Comparison of ENCODE assay signal across 22 cellular contexts in the genomic region with DNA sequence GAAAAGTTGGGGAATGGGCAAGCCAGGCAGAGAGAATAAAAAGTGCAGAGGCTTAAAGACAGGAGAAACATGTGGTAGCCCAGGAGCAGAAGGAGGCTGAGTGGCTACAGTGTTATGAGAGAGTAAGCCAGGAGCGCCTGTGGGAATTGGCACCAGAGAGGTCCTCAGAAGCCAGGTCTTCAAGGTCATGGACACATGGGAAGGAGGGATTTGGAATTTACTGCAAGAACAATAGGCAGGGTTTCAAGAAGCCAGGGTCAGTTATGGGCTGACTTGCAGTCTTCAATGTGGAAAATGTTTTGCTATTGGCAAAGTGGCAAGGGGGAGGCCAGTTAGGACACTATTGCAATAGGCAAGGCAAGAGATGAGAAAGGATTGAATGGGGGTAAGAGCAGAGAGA. TPM values are rescaled to one million over a fixed set of nuclear protein-coding genes. Genes with fewer than 3 reads are reported as not detected.
DNase-seq lines count a peak whose midpoint lies in the region; ATAC-seq, FAIRE-seq and TF ChIP-seq lines count a peak whose summit lies in the region.
"Had no signal": no experiment of that assay in that cellular context is flagged by ENCODE, and none has a peak within 500 bp of the region (broad histone marks: within the 10 kb centered on the region; RNA-seq: fewer than 3 reads in every experiment).

No MANE protein-coding gene starts in this region.

- no peak for DNase-seq in natural killer cell
- DNase-seq in natural killer cell treated with Interleukin-12 subunit alpha and Interleukin-12 subunit beta and Interleukin-15 and Interleukin-18, amount 100 ng/mL, for 72 hours (ENCODE audit: low spot score): no peak
- peak; percentile 38 for DNase-seq in cerebellum (ENCODE audit: low spot score)
- peak in 2 of 6 donors; percentile 18 to 39 for DNase-seq in pancreas
- no peak for DNase-seq in T1000 (lab: John Stamatoyannopoulos, UW)
- DNase-seq in RWPE1 (ENCODE audit: low spot score): no peak
- no peak for DNase-seq in HK-2 (ENCODE audit: unreplicated experiment)
- DNase-seq: brain microvascular endothelial cell; DMS79 treated with DMSO at 0.1 percent for 48 hours; endodermal cell; glutamatergic neuron; mesendoderm; MM.1S; naive B cell; NCI-H146; NCI-H2171; stimulated activated CD8-positive, alpha-beta memory T cell treated with anti-CD3 and anti-CD28 coated beads, Interleukin-4, amount 100 ng/mL, for 48 hours; substantia nigra had no signal

- H3K4me1 ChIP-seq in pancreas: peaks cover 15 to 21% (median 16%) of the 10 kb centered on the region in 3 donors
- H3K4me1 ChIP-seq: parathyroid adenoma had no signal

- H3K4me1 Mint-ChIP-seq in natural killer cell: peaks cover 5 to 11% of the 10 kb centered on the region in 2 donors
- peaks cover 0 to 8% of the 10 kb centered on the region in 2 donors for H3K4me1 Mint-ChIP-seq in natural killer cell treated with Interleukin-12 subunit alpha and Interleukin-12 subunit beta and Interleukin-15 and Interleukin-18, amount 100 ng/mL, for 72 hours (ENCODE audit: low read depth in 2 of 2)
- H3K4me1 Mint-ChIP-seq: endodermal cell, naive B cell had no signal

- POLR2A ChIA-PET in RWPE1 (lab: Yijun Ruan, JAX; ENCODE audit: low non-redundant PET): no interaction called here

- CTCF ChIA-PET in RWPE1 (lab: Yijun Ruan, JAX): no interaction called here

- H3K27me3 Mint-ChIP-seq in natural killer cell (ENCODE audit: low read depth in 2 of 2): no peaks in the 10 kb centered on the region
- H3K27me3 Mint-ChIP-seq in natural killer cell treated with Interleukin-12 subunit alpha and Interleukin-12 subunit beta and Interleukin-15 and Interleukin-18, amount 100 ng/mL, for 72 hours: no peaks in the 10 kb centered on the region
- H3K27me3 Mint-ChIP-seq: naive B cell had no signal

- WGBS in pancreas, 2 donors: 45 to 47% methylated on average over 1 of the region's 1 CpG

- H3K36me3 ChIP-seq in pancreas: peaks cover 0 to 7% (median 4%) of the 10 kb centered on the region in 3 donors

- no peak overlapping the region for H3K4me3 ChIP-seq in pancreas
- H3K4me3 ChIP-seq: coronary artery, K562 had no signal

- H3K27ac ChIP-seq in pancreas (no peak overlapping the region), RWPE1 (no peak overlapping the region)
- H3K27ac ChIP-seq: brain microvascular endothelial cell, coronary artery, parathyroid adenoma had no signal

- H3K9me3 ChIP-seq in pancreas: no peaks in the 10 kb centered on the region

- TF ChIP-seq CTCF in natural killer cell (IDR thresholded peaks at IDR 0.05) (no peak), pancreas (IDR thresholded peaks at IDR 0.05) (no peak), RWPE1 (conservative IDR thresholded peaks at IDR 0.05; ENCODE audit: low read depth) (no peak)

- H3K27ac Mint-ChIP-seq in natural killer cell: peak overlapping the region; percentile 24 to 66
- H3K27ac Mint-ChIP-seq in natural killer cell treated with Interleukin-12 subunit alpha and Interleukin-12 subunit beta and Interleukin-15 and Interleukin-18, amount 100 ng/mL, for 72 hours: peak overlapping the region in 1 of 2 donors; percentile 17
- H3K27ac Mint-ChIP-seq: endodermal cell had no signal

- H3K36me3 Mint-ChIP-seq in natural killer cell: peaks cover 29% of the 10 kb centered on the region
- peaks cover 39% of the 10 kb centered on the region for H3K36me3 Mint-ChIP-seq in natural killer cell treated with Interleukin-12 subunit alpha and Interleukin-12 subunit beta and Interleukin-15 and Interleukin-18, amount 100 ng/mL, for 72 hours

- ATAC-seq in natural killer cell (no peak), pancreas (peak in 3 of 4 donors; percentile 10 to 76 (median 72))
- no peak for ATAC-seq in natural killer cell treated with Interleukin-12 subunit alpha and Interleukin-12 subunit beta and Interleukin-15 and Interleukin-18, amount 100 ng/mL, for 72 hours
- ATAC-seq: K562 had no signal

- no peaks in the 10 kb centered on the region for H3K27me3 ChIP-seq in pancreas
- H3K27me3 ChIP-seq: brain microvascular endothelial cell had no signal

- H3K9me3 Mint-ChIP-seq in natural killer cell: no peaks in the 10 kb centered on the region
- no peaks in the 10 kb centered on the region for H3K9me3 Mint-ChIP-seq in natural killer cell treated with Interleukin-12 subunit alpha and Interleukin-12 subunit beta and Interleukin-15 and Interleukin-18, amount 100 ng/mL, for 72 hours
- H3K9me3 Mint-ChIP-seq: endodermal cell, naive B cell had no signal

- intact Hi-C loops in natural killer cell (cut with micrococcal nuclease) (loop anchor here (10.0 kb wide), 1 partner anchor 246 kb away; no protein-coding TSS in a partner anchor), pancreas (cut with DNase I) (no loop called here)

- FAIRE-seq in pancreas (lab: Jason Lieb, UNC): no peak
- FAIRE-seq: GM12892, K562 had no signal

- no peak overlapping the region for H3K4me3 Mint-ChIP-seq in natural killer cell
- H3K4me3 Mint-ChIP-seq in natural killer cell treated with Interleukin-12 subunit alpha and Interleukin-12 subunit beta and Interleukin-15 and Interleukin-18, amount 100 ng/mL, for 72 hours: no peak overlapping the region
- H3K4me3 Mint-ChIP-seq: endodermal cell, naive B cell had no signal

RNA-seq across cellular contexts. Expression of a gene that starts 29.3 kb away (rescaled TPM):
- 100 to 1,000 TPM; 109 to 158 (median 112) TPM for total RNA-seq in natural killer cell
- 100 to 1,000 TPM; 113 to 138 TPM for total RNA-seq in natural killer cell treated with Interleukin-12 subunit alpha and Interleukin-12 subunit beta and Interleukin-15 and Interleukin-18, amount 100 ng/mL, for 72 hours
- 16.1 TPM for total RNA-seq in cerebellum
- 10 to 100 TPM; 17.1 to 48.1 (median 23.4) TPM for total RNA-seq in pancreas
- polyA plus RNA-seq in pancreas: 1 to 10 TPM; 3.5 to 8.1 TPM

Comparison
In these comparisons a context has a peak if more than half of its experiments do, and no peak if none do; other contexts are left out.
1. ATAC-seq: peak in pancreas (3 of 4); none in natural killer cell (0 of 3) and natural killer cell treated with Interleukin-12 subunit alpha and Interleukin-12 subunit beta and Interleukin-15 and Interleukin-18, amount 100 ng/mL, for 72 hours (0 of 2).